Comparison of ENCODE assay signal across 18 cellular contexts in the genomic region with DNA sequence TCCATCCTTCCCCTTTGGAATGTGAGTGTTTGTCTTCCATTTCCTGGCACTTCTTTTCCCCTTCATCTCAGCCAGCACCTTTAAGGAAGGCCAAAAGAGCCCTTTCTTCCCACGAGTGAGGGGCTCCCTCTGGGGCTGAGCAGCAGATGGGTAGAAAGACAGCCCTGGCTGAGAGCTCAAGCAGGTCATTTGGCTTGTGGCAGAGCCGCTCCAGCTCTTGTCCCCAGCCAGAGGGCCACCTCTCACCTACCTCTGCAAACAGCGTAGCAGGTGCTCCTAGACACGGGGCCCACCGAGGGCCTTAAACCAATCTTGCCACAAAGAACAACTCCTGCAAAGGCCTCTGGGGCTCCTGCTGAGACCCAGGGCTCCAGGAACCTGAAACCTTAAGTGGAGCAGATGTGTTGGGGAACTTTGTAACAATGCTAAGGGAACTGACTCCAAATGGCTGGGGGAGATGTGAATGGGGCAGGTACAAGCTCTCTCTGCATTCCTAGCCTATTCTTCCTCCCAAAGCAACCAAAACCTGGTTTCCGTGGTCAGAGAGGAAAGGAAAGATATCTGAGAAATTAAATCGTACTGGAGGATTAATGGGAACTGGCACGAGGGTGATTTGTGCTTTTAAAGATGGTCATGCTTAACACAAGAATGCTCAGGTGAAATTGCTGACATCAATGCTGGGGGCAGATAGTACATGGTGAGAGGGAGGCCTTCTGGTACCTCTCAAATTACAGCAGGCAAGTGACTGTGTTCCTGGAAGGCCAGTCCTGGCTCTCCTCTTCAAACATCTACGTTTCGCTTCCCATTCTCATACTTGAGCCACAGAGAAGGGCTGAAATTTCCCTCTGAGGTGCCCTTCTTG. TPM values are rescaled to one million over a fixed set of nuclear protein-coding genes. Genes with fewer than 3 reads are reported as not detected.
"Had no signal": no experiment of that assay in that cellular context is flagged by ENCODE, and none has a peak within 500 bp of the region (broad histone marks: within the 10 kb centered on the region; RNA-seq: fewer than 3 reads in every experiment).

No MANE protein-coding gene starts in this region.

- H3K27ac Mint-ChIP-seq: activated naive CD4-positive, alpha-beta T cell treated with anti-CD3 and anti-CD28 coated beads for 36 hours; stimulated activated naive B cell treated with anti-CD40 and anti-IgM and Interleukin-4, amounts not matched to agents 10 μg/mL and 1 μg/mL and 100 μg/mL, for 72 hours had no signal

- H3K27ac ChIP-seq: ascending aorta, heart left ventricle, lower lobe of right lung, neutrophil, thyroid gland had no signal

- FAIRE-seq: frontal cortex had no signal

- H3K4me1 ChIP-seq: ascending aorta, heart left ventricle, lower lobe of right lung, thyroid gland had no signal

- H3K4me3 Mint-ChIP-seq: activated naive CD4-positive, alpha-beta T cell treated with anti-CD3 and anti-CD28 coated beads for 36 hours; stimulated activated naive B cell treated with anti-CD40 and anti-IgM and Interleukin-4, amounts not matched to agents 10 μg/mL and 1 μg/mL and 100 μg/mL, for 72 hours had no signal

- H3K36me3 ChIP-seq: ascending aorta, heart left ventricle, lower lobe of right lung, neutrophil, thyroid gland had no signal

- H3K27me3 ChIP-seq: ascending aorta, neutrophil, thyroid gland had no signal

- H3K9me3 ChIP-seq: ascending aorta, heart left ventricle, lower lobe of right lung, neutrophil, thyroid gland had no signal

- DNase-seq: activated CD4-positive, alpha-beta T cell treated with anti-CD3 and anti-CD28 coated beads, Interleukin-2, amount 50 U/mL, for 4 hours; activated CD4-positive, CD25-positive, alpha-beta regulatory T cell treated with anti-CD3 and anti-CD28 coated beads, Interleukin-2, amount 50 U/mL, for 72 hours; activated naive CD4-positive, alpha-beta T cell treated with anti-CD3 and anti-CD28 coated beads for 36 hours; activated T-cell treated with anti-CD3 and anti-CD28 coated beads for 4 hours; heart left ventricle; left cardiac atrium; lower lobe of right lung; posterior cingulate gyrus; stimulated activated CD4-positive, alpha-beta T cell treated with anti-CD3 and anti-CD28 coated beads, Interleukin-2, amount 100 ng/mL, for 48 hours; stimulated activated naive B cell treated with anti-CD40 and anti-IgM and Interleukin-4, amounts not matched to agents 10 μg/mL and 1 μg/mL and 100 μg/mL, for 72 hours; T1000; thyroid gland had no signal

- H3K9me3 Mint-ChIP-seq: activated naive CD4-positive, alpha-beta T cell treated with anti-CD3 and anti-CD28 coated beads for 36 hours; stimulated activated naive B cell treated with anti-CD40 and anti-IgM and Interleukin-4, amounts not matched to agents 10 μg/mL and 1 μg/mL and 100 μg/mL, for 72 hours had no signal

- ATAC-seq: heart left ventricle; left cardiac atrium; lower lobe of right lung; stimulated activated naive B cell treated with anti-CD40 and anti-IgM and Interleukin-4, amounts not matched to agents 10 μg/mL and 1 μg/mL and 100 μg/mL, for 72 hours had no signal

- H3K36me3 Mint-ChIP-seq: stimulated activated naive B cell treated with anti-CD40 and anti-IgM and Interleukin-4, amounts not matched to agents 10 μg/mL and 1 μg/mL and 100 μg/mL, for 72 hours had no signal

- H3K4me1 Mint-ChIP-seq: stimulated activated naive B cell treated with anti-CD40 and anti-IgM and Interleukin-4, amounts not matched to agents 10 μg/mL and 1 μg/mL and 100 μg/mL, for 72 hours had no signal

- H3K4me3 ChIP-seq: ascending aorta, heart left ventricle, lower lobe of right lung, thyroid gland had no signal

RNA-seq across cellular contexts. Expression of gene TFDP3, which starts 27.0 kb away (rescaled TPM):
- total RNA-seq: activated naive CD4-positive, alpha-beta T cell treated with anti-CD3 and anti-CD28 coated beads for 36 hours; ascending aorta; dermis microvascular lymphatic vessel endothelial cell; epithelial cell of proximal tubule; frontal cortex; heart left ventricle; left cardiac atrium; lower lobe of right lung; thyroid gland; urinary bladder had no signal
- polyA plus RNA-seq: heart left ventricle, urinary bladder had no signal
